ENCODE assay signal across 8 cellular contexts in the genomic region with DNA sequence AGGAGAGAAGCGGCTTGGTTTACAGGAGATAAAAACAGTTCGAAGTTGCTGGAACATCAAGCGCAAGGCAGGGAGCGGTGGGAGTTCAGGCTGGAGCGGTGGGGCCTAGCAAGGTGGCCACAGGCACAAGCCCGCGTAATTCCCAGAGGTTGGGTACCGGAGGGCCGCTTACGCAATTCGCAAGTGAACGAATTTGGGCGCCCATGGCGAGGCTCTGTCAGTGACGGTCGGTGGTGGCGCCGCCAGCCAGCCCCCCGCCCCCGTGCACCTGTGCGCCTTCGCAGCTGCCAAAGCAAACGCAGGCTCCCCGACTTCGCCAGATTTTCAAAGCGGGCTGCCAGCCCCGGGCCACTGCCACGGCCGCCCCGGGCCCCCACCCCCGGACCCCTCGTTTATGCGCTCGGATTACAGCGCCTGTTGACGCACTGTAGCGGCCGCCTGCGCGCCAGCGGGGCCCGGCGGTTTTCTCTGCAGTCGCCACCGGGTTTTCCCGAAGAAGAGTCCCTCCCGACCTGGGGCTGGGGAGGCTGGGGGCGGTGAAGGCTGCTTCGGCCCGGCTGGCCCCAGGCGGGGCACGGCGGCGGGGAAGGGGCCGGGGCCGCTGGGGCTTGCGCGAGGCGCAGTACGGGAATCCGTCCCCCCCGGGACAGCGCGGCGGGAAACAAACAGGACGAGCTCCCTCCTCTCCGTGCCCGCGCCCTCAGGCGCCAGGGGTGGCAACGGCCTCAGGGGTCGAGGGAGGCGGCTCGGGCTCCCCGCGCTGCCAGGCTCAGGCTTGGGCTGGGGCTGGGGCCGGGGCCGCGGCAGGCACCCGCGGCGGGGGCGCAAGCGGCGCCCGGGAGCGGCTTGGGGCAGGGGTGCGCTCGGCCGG. TPM values are rescaled to one million over a fixed set of nuclear protein-coding genes. Genes with fewer than 3 reads are reported as not detected.
DNase-seq lines count a peak whose midpoint lies in the region; ATAC-seq and TF ChIP-seq lines count a peak whose summit lies in the region.

No MANE protein-coding gene starts in this region.

- POLR2A ChIA-PET in activated CD8-positive, alpha-beta T cell treated with anti-CD3 and anti-CD28 coated beads, Interleukin-2, amount 10 ng/mL, durations not matched to agents 7 days and 5 days (lab: Charles Lee), result interaction anchor here (0.6 to 4.7 kb wide), 10 partner anchors 9 to 159 kb away, joined by 3 to 64 read pairs (median 4); partner anchors contain the start of genes BRCA2, N4BP2L2, PDS5B and ZAR1L

- DNase-seq in GM12865 (ENCODE audit: low read depth) (peak; percentile 76), HAP-1 (ENCODE audit: low spot score in 2 of 2) (peak in 1 of 2 experiments; percentile 61), NCI-H1105 treated with DMSO at 0.1 percent for 48 hours (lab: John Stamatoyannopoulos, UW) (peak; percentile 41), NCI-H446 treated with DMSO at 0.1 percent for 48 hours (lab: John Stamatoyannopoulos, UW) (no peak)
- DNase-seq in activated CD8-positive, alpha-beta T cell treated with anti-CD3 and anti-CD28 coated beads, Interleukin-2, amount 10 ng/mL, durations not matched to agents 7 days and 5 days, result peak; percentile 68
- DNase-seq in effector memory CD8-positive, alpha-beta T cell, result peak; percentile 55 to 58 (median 56)
- DNase-seq in stimulated activated CD8-positive, alpha-beta memory T cell treated with anti-CD3 and anti-CD28 coated beads, Interleukin-7, amount 100 ng/mL, for 4 hours (ENCODE audit: low read depth in 2 of 2), result peak; percentile 34 to 60

- no peaks in the 10 kb centered on the region; the same call in 1 of the 2 replicates for H3K36me3 ChIP-seq in HAP-1 (replicated peaks)

- H3K9me3 Mint-ChIP-seq in activated CD8-positive, alpha-beta T cell treated with anti-CD3 and anti-CD28 coated beads, Interleukin-2, amount 10 ng/mL, durations not matched to agents 7 days and 5 days (ENCODE audit: insufficient read depth), result peaks cover 3% of the 10 kb centered on the region
- no peaks in the 10 kb centered on the region for H3K9me3 Mint-ChIP-seq in effector memory CD8-positive, alpha-beta T cell

- peaks cover 44% of the 10 kb centered on the region for H3K4me1 Mint-ChIP-seq in activated CD8-positive, alpha-beta T cell treated with anti-CD3 and anti-CD28 coated beads, Interleukin-2, amount 10 ng/mL, durations not matched to agents 7 days and 5 days (ENCODE audit: low read depth)
- peaks cover 36 to 53% of the 10 kb centered on the region in 2 donors for H3K4me1 Mint-ChIP-seq in effector memory CD8-positive, alpha-beta T cell (ENCODE audit: low read depth in 2 of 2)

- H3K4me3 ChIP-seq in GM12865 (ENCODE audit: low read depth, low read length) (peak overlapping the region; percentile 75), HAP-1 (peak overlapping the region; percentile 56), mononuclear cell (ENCODE audit: low read length) (peak overlapping the region; percentile 73)

- TF ChIP-seq CTCF in GM12865 (IDR thresholded peaks at IDR 0.05; ENCODE audit: insufficient read depth, low read depth, low read length, missing control alignments), result no peak

- in situ Hi-C loops in HAP-1 (cut with MboI; ENCODE audit: low sequenced_read_pairs), result no loop called here

- H3K9me3 ChIP-seq in HAP-1 (no peaks in the 10 kb centered on the region), mononuclear cell (ENCODE audit: low read depth, low read length) (no peaks in the 10 kb centered on the region)

- CTCF ChIA-PET in activated CD8-positive, alpha-beta T cell treated with anti-CD3 and anti-CD28 coated beads, Interleukin-2, amount 10 ng/mL, durations not matched to agents 7 days and 5 days (lab: Charles Lee), result interaction anchor here (0.6 to 1.8 kb wide), 10 partner anchors 12 to 216 kb away, joined by 3 to 10 read pairs (median 4); partner anchors contain the start of genes BRCA2 and ZAR1L

- H3K27ac Mint-ChIP-seq in activated CD8-positive, alpha-beta T cell treated with anti-CD3 and anti-CD28 coated beads, Interleukin-2, amount 10 ng/mL, durations not matched to agents 7 days and 5 days, result peak overlapping the region; percentile 97
- H3K27ac Mint-ChIP-seq in effector memory CD8-positive, alpha-beta T cell, result peak overlapping the region; percentile 99

- H3K27me3 ChIP-seq in HAP-1 (ENCODE audit: low read depth) (no peaks in the 10 kb centered on the region), mononuclear cell (ENCODE audit: insufficient read depth, low read length) (no peaks in the 10 kb centered on the region)

- H3K27me3 Mint-ChIP-seq in activated CD8-positive, alpha-beta T cell treated with anti-CD3 and anti-CD28 coated beads, Interleukin-2, amount 10 ng/mL, durations not matched to agents 7 days and 5 days (ENCODE audit: low read depth), result no peaks in the 10 kb centered on the region
- H3K27me3 Mint-ChIP-seq in effector memory CD8-positive, alpha-beta T cell, result no peaks in the 10 kb centered on the region

- H3K4me3 Mint-ChIP-seq in activated CD8-positive, alpha-beta T cell treated with anti-CD3 and anti-CD28 coated beads, Interleukin-2, amount 10 ng/mL, durations not matched to agents 7 days and 5 days, result peak overlapping the region; percentile 86
- peak overlapping the region; percentile 93 to 97 for H3K4me3 Mint-ChIP-seq in effector memory CD8-positive, alpha-beta T cell

- peak; percentile 33 for ATAC-seq in activated CD8-positive, alpha-beta T cell treated with anti-CD3 and anti-CD28 coated beads, Interleukin-2, amount 10 ng/mL, durations not matched to agents 7 days and 5 days
- ATAC-seq in effector memory CD8-positive, alpha-beta T cell (replicated peaks), result peak; percentile 35

- H3K4me1 ChIP-seq in HAP-1, result peaks cover 13% of the 10 kb centered on the region
- H3K4me1 ChIP-seq in mononuclear cell (ENCODE audit: insufficient read depth, low read length), result peaks cover 55% of the 10 kb centered on the region

- H3K36me3 Mint-ChIP-seq in activated CD8-positive, alpha-beta T cell treated with anti-CD3 and anti-CD28 coated beads, Interleukin-2, amount 10 ng/mL, durations not matched to agents 7 days and 5 days (ENCODE audit: low read depth), result peaks cover 36% of the 10 kb centered on the region
- H3K36me3 Mint-ChIP-seq in effector memory CD8-positive, alpha-beta T cell (ENCODE audit: insufficient read depth), result peaks cover 51% of the 10 kb centered on the region

RNA-seq across cellular contexts. Expression of gene N4BP2L1, which starts 0.7 kb away (rescaled TPM):
- 10 to 100 TPM; 27.7 to 27.8 TPM for total RNA-seq in activated CD8-positive, alpha-beta T cell treated with anti-CD3 and anti-CD28 coated beads, Interleukin-2, amount 10 ng/mL, durations not matched to agents 7 days and 5 days
- 45.2 TPM for total RNA-seq in mononuclear cell
